ENCODE assay signal across 18 cellular contexts in the genomic region with DNA sequence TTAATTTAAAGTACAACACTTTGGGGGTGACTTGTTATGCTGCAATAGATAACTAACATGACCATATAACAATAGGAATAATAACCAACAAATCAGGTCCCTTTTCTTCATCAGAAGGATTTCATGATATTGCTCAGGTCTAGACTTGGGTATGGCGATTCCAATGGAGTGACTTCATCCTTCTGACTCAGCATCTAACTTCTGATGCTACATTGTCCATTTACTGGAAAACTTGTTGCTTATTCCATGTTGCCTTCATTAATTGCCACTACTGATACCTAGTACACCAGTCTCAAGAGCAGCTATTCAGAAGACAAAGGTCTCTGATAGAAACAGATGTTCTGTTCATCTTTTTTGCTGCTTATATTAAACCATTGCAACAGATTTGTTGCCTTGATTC.
"Had no signal": no experiment of that assay in that cellular context is flagged by ENCODE, and none has a peak within 500 bp of the region (broad histone marks: within the 10 kb centered on the region; RNA-seq: fewer than 3 reads in every experiment).

No MANE protein-coding gene starts in this region.

- H3K9me3 ChIP-seq: ascending aorta, colonic mucosa, gastroesophageal sphincter, pancreas, thyroid gland had no signal

- H3K36me3 ChIP-seq: ascending aorta, colonic mucosa, gastroesophageal sphincter, heart right ventricle, pancreas, thyroid gland had no signal

- H3K4me3 ChIP-seq: ascending aorta, colonic mucosa, gastroesophageal sphincter, heart right ventricle, pancreas, thyroid gland had no signal

- FAIRE-seq: pancreas had no signal

- H3K27me3 ChIP-seq: ascending aorta, colonic mucosa, gastroesophageal sphincter, heart right ventricle, pancreas, thyroid gland had no signal

- DNase-seq: activated CD4-positive, alpha-beta T cell treated with anti-CD3 and anti-CD28 coated beads for 1 hour; activated CD4-positive, alpha-beta T cell treated with anti-CD3 and anti-CD28 coated beads, Interleukin-2, amount 50 U/mL, for 4 hours; activated naive CD4-positive, alpha-beta T cell treated with Interleukin-2 at 50 U/mL for 16 hours; activated T-cell treated with anti-CD3 and anti-CD28 coated beads for 4 hours; caudate nucleus; colonic mucosa; heart right ventricle; naive B cell; pancreas; stimulated activated naive B cell treated with anti-CD40 and anti-IgM and Interleukin-4, amounts not matched to agents 10 μg/mL and 1 μg/mL and 100 μg/mL, for 72 hours; T-helper 1 cell; T1000; thyroid gland had no signal

- ATAC-seq: activated T-helper 17 cell treated with anti-CD3 and anti-CD28 coated beads, Interleukin-2, amount 50 U/mL, for 72 hours; gastroesophageal sphincter; heart right ventricle; left lobe of liver; pancreas; stimulated activated naive B cell treated with anti-CD40 and anti-IgM and Interleukin-4, amounts not matched to agents 10 μg/mL and 1 μg/mL and 100 μg/mL, for 72 hours had no signal

- H3K4me1 ChIP-seq: ascending aorta, colonic mucosa, pancreas, thyroid gland had no signal

- H3K27ac ChIP-seq: ascending aorta, colonic mucosa, gastroesophageal sphincter, heart right ventricle, pancreas, thyroid gland, VCaP had no signal
